Comparison of ENCODE assay signal across 17 cellular contexts in the genomic region with DNA sequence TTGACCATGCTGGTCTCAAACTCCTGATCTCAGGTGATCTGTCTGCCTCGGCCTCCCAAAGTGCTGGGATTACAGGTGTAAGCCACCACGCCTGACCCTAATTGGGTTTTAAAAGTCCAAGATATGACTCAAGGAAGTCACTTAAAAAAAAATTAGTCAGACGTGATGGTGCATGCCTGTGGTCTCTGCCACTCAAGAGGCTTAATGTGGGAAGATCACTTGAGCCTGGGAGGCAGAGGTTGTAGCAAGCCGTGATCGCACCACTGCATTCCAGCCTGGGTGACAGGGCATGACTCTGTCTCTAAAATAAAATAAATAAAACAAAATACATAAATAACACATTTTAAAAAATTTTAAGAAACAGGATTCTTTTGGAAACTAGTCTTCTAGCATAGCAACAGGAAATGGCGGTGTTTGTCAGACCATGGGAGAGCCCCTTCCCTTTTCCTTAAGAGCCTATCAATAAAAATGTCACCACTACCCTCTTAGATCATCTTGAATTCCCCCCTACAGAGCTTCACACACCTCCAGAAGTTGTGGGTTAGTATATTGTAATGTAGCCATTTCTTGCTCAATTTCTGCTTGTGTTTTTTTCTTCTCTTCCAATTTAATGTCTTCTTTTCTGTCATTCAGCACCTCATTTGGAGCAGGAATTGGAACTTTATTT. TPM values are rescaled to one million over a fixed set of nuclear protein-coding genes. Genes with fewer than 3 reads are reported as not detected.
DNase-seq lines count a peak whose midpoint lies in the region; ATAC-seq and TF ChIP-seq lines count a peak whose summit lies in the region.
"Had no signal": no experiment of that assay in that cellular context is flagged by ENCODE, and none has a peak within 500 bp of the region (broad histone marks: within the 10 kb centered on the region; RNA-seq: fewer than 3 reads in every experiment).

No MANE protein-coding gene starts in this region.

- CTCF ChIA-PET in SK-N-SH (lab: Yijun Ruan, JAX) = no interaction called here

- H3K27me3 ChIP-seq in lung (ENCODE audit: control insufficient read depth, insufficient read depth) (no peaks in the 10 kb centered on the region), SK-N-SH (ENCODE audit: insufficient read depth) (no peaks in the 10 kb centered on the region)
- H3K27me3 ChIP-seq: neural progenitor cell had no signal

- H4K20me1 ChIP-seq in SK-N-SH (ENCODE audit: insufficient read depth) = no peaks in the 10 kb centered on the region

- H3K27ac ChIP-seq in lung (ENCODE audit: low read depth in 1 of 2, low read length in 1 of 2) (peak overlapping the region in 1 of 2 donors; percentile 80), SK-N-SH (ENCODE audit: low read depth in 2 of 2, low read length in 1 of 2) (no peak overlapping the region), caudate nucleus (ENCODE audit: low read depth, low read length) (no peak overlapping the region)
- H3K27ac ChIP-seq: lower lobe of right lung, neural progenitor cell had no signal

- POLR2A ChIA-PET in SK-N-SH (lab: Yijun Ruan, JAX) = no interaction called here

- no peak overlapping the region for H3K4me2 ChIP-seq in SK-N-SH
- H3K4me2 ChIP-seq: neural progenitor cell had no signal

- peak; percentile 66 for DNase-seq in Daoy (ENCODE audit: low read depth)
- peak; percentile 30 for DNase-seq in HT1080 (ENCODE audit: low read depth)
- peak; percentile 73 for DNase-seq in astrocyte of the hippocampus (ENCODE audit: low read depth, low spot score)
- DNase-seq in lung (ENCODE audit: low spot score) = no peak
- no peak for DNase-seq in SK-N-SH
- DNase-seq in NCI-H187 treated with DMSO at 0.1 percent for 48 hours (lab: John Stamatoyannopoulos, UW) = no peak
- no peak for DNase-seq in activated naive CD4-positive, alpha-beta T cell treated with Interleukin-2 at 50 U/mL for 16 hours
- DNase-seq in caudate nucleus (lab: John Stamatoyannopoulos, UW) = no peak
- DNase-seq: activated CD4-positive, alpha-beta T cell treated with anti-CD3 and anti-CD28 coated beads, Interleukin-2, amount 10 ng/mL, durations not matched to agents 7 days and 5 days; activated naive CD4-positive, alpha-beta T cell treated with anti-CD3 and anti-CD28 coated beads for 36 hours; CD4-positive, CD25-positive, alpha-beta regulatory T cell; cerebellar nuclear complex; lower lobe of right lung; NCI-H1105 treated with DMSO at 0.1 percent for 48 hours; NCI-H446 treated with DMSO at 0.1 percent for 48 hours; T-helper 17 cell had no signal

- TF ChIP-seq EP300 in SK-N-SH (IDR thresholded peaks at IDR 0.05; ENCODE audit: borderline replicate concordance in 1 of 2, low read depth in 1 of 2, low read length in 1 of 2) = no peak

- H3K9me2 ChIP-seq in SK-N-SH = no peaks in the 10 kb centered on the region

- WGBS in lung, 2 donors = 83 to 93% methylated on average over 6 of the region's 6 CpGs
- WGBS in SK-N-SH (ENCODE audit: low lambda C conversion rate) = 92% methylated on average over 6 of the region's 6 CpGs

- H3K4me1 ChIP-seq in lung (ENCODE audit: control insufficient read depth in 2 of 2, insufficient read depth in 2 of 2, low read length in 2 of 2) = peaks cover 0 to 23% of the 10 kb centered on the region in 2 donors
- H3K4me1 ChIP-seq in SK-N-SH (ENCODE audit: control insufficient read depth in 1 of 2, insufficient read depth in 2 of 2, low read depth in 1 of 2, low read length in 1 of 2) = no peaks in the 10 kb centered on the region
- H3K4me1 ChIP-seq: lower lobe of right lung had no signal

- no peaks in the 10 kb centered on the region for H3F3A ChIP-seq in SK-N-SH (replicated peaks; ENCODE audit: insufficient read depth)

- no peak for TF ChIP-seq RAD21 in SK-N-SH (IDR thresholded peaks at IDR 0.05; ENCODE audit: low read length)

- H3K9me3 ChIP-seq in lung (ENCODE audit: control insufficient read depth in 2 of 2, insufficient read depth in 1 of 2, low read length in 1 of 2) = no peaks in the 10 kb centered on the region
- no peaks in the 10 kb centered on the region for H3K9me3 ChIP-seq in SK-N-SH
- H3K9me3 ChIP-seq: lower lobe of right lung had no signal

- no peaks in the 10 kb centered on the region for H3K79me2 ChIP-seq in SK-N-SH (ENCODE audit: insufficient read depth)

- no peak overlapping the region for H3K9ac ChIP-seq in SK-N-SH
- H3K9ac ChIP-seq: neural progenitor cell had no signal

- no peak overlapping the region for H3K4me3 ChIP-seq in lung
- no peak overlapping the region for H3K4me3 ChIP-seq in SK-N-SH (ENCODE audit: low read depth in 2 of 2, low read length in 1 of 2)
- H3K4me3 ChIP-seq: lower lobe of right lung, neural progenitor cell had no signal

- ATAC-seq in lung (ENCODE audit: insufficient read depth, low FRiP score) = peak; percentile 58
- ATAC-seq: T-helper 17 cell had no signal

- TF ChIP-seq CTCF in lung (IDR thresholded peaks at IDR 0.05; ENCODE audit: control extremely low read depth, extremely low read depth) (no peak), SK-N-SH (IDR thresholded peaks at IDR 0.05) (no peak)

- no peak overlapping the region for H2AFZ ChIP-seq in SK-N-SH (ENCODE audit: low read depth)
- H2AFZ ChIP-seq: neural progenitor cell had no signal

- peaks cover 17 to 26% of the 10 kb centered on the region in 2 donors for H3K36me3 ChIP-seq in lung (ENCODE audit: control insufficient read depth in 2 of 2, insufficient read depth in 2 of 2, low read length in 2 of 2)
- peaks cover 60 to 61% of the 10 kb centered on the region in 2 experiments for H3K36me3 ChIP-seq in SK-N-SH (replicated peaks in 1 of 2; ENCODE audit: control insufficient read depth in 1 of 2, insufficient read depth in 2 of 2, low read length in 1 of 2)
- H3K36me3 ChIP-seq: neural progenitor cell had no signal

TF ChIP-seq in SK-N-SH, 30 proteins besides CTCF, POLR2A, EP300 and RAD21:
- TF ChIP-seq MXI1 (IDR thresholded peaks at IDR 0.05; ENCODE audit: low read depth, low read length) (no peak), CHD2 (IDR thresholded peaks at IDR 0.05; ENCODE audit: low read length, partially characterized antibody) (no peak), GABPA (IDR thresholded peaks at IDR 0.05; ENCODE audit: low read depth) (no peak), TEAD4 (IDR thresholded peaks at IDR 0.05; ENCODE audit: borderline replicate concordance, insufficient read depth) (no peak), ELF1 (IDR thresholded peaks at IDR 0.05) (no peak), YY1 (IDR thresholded peaks at IDR 0.05; ENCODE audit: low read depth) (no peak), NFIC (IDR thresholded peaks at IDR 0.05; ENCODE audit: borderline replicate concordance) (no peak), TAF1 (IDR thresholded peaks at IDR 0.05; ENCODE audit: borderline replicate concordance, low read depth, low read length) (no peak)

RNA-seq across cellular contexts. Expression of a gene that starts 20.1 kb away (rescaled TPM):
- total RNA-seq in Daoy (2014; rRNA removed; shearing (Covaris generic)) = 6.0 and 6.1 TPM in 2 replicates
- total RNA-seq in HT1080 (2014; rRNA removed; shearing (Covaris generic)) = 3.6 and 4.7 TPM in 2 replicates
- polyA plus RNA-seq in HT1080 (2015; cell fraction: cytosol; rRNA removed) = 5.6 TPM in 2 replicates
- polyA plus RNA-seq in HT1080 (2015; cell fraction: nucleus; rRNA removed) = 4.1 and 4.3 TPM in 2 replicates
- 10 to 100 TPM in 1 of 2 donors, 1 to 10 TPM in 1; 7.1 to 11.0 TPM for total RNA-seq in lung
- polyA plus RNA-seq in lung (1 to 10 TPM; 5.0 to 9.9 TPM), SK-N-SH (2012; rRNA removed) (3.2 and 3.9 TPM in 2 replicates)
- 3.9 and 4.8 TPM in 2 replicates for polyA plus RNA-seq in SK-N-SH (2012; cell fraction: cytosol; rRNA removed)
- 1.5 and 2.2 TPM in 2 replicates for polyA plus RNA-seq in SK-N-SH (2012; cell fraction: nucleus; rRNA removed)

RNA-seq across cellular contexts. Expression of a gene that starts 46.1 kb away (rescaled TPM):
- 0.51 TPM in 1 of 2 replicates, not detected in the other for total RNA-seq in Daoy (2014; rRNA removed; shearing (Covaris generic))
- 0.26 and 0.47 TPM in 2 replicates for total RNA-seq in HT1080 (2014; rRNA removed; shearing (Covaris generic))
- polyA plus RNA-seq in HT1080 (2015; cell fraction: cytosol; rRNA removed) = 0.79 and 0.96 TPM in 2 replicates
- 0.23 and 0.53 TPM in 2 replicates for polyA plus RNA-seq in HT1080 (2015; cell fraction: nucleus; rRNA removed)
- 100 to 1,000 TPM in 1 of 2 donors, 10 to 100 TPM in 1; 22.2 to 111 TPM for total RNA-seq in lung
- polyA plus RNA-seq in lung (100 to 1,000 TPM in 1 of 2 donors, 10 to 100 TPM in 1; 49.6 to 138 TPM), SK-N-SH (2012; rRNA removed) (2.2 and 2.7 TPM in 2 replicates)
- 1.3 and 1.8 TPM in 2 replicates for polyA plus RNA-seq in SK-N-SH (2012; cell fraction: cytosol; rRNA removed)
- polyA plus RNA-seq in SK-N-SH (2012; cell fraction: nucleus; rRNA removed) = 13.9 and 22.5 TPM in 2 replicates

Comparison
In these comparisons a context has a peak if more than half of its experiments do, and no peak if none do; other contexts are left out.
1. DNase-seq: peak in Daoy (single experiment), HT1080 (single experiment) and astrocyte of the hippocampus (single experiment); none in lung (single experiment), SK-N-SH (single experiment), NCI-H187 treated with DMSO at 0.1 percent for 48 hours (single experiment), activated naive CD4-positive, alpha-beta T cell treated with Interleukin-2 at 50 U/mL for 16 hours (single experiment) and caudate nucleus (0 of 61).
2. RNA of a gene that starts 46.1 kb away (total RNA-seq): 22.2 to 111 TPM in lung; 0.51 TPM in Daoy and 0.26 to 0.47 TPM in HT1080; every median in the first group is over 10 times any median in the second.